In genomic region chr2:209321581-209321980, GRCh38 we compare ENCODE assay signal across 29 cellular contexts.
"Had no signal": no experiment of that assay in that cellular context is flagged by ENCODE, and none has a peak within 500 bp of the region (broad histone marks: within the 10 kb centered on the region; RNA-seq: fewer than 3 reads in every experiment).

No MANE protein-coding gene starts in this region.

- H3K27me3 ChIP-seq: stomach, suprapubic skin, testis, thyroid gland, tibial artery, tibial nerve, transverse colon, upper lobe of left lung, upper lobe of right lung, uterus, vagina had no signal

- H3K27me3 Mint-ChIP-seq: stimulated activated memory B cell treated with anti-CD40 and anti-IgM and Interleukin-4, amounts not matched to agents 10 μg/mL and 1 μg/mL and 100 μg/mL, for 72 hours; stimulated activated naive CD8-positive, alpha-beta T cell treated with anti-CD3 and anti-CD28 coated beads, Interleukin-15, amount 100 ng/mL, for 72 hours; stimulated activated naive CD8-positive, alpha-beta T cell treated with anti-CD3 and anti-CD28 coated beads, Interleukin-15, Interleukin-2, amounts not matched to agents 100 ng/mL and 50 ng/mL, for 24 hours; type B pancreatic cell had no signal

- DNase-seq: stimulated activated CD4-positive, alpha-beta T cell treated with anti-CD3 and anti-CD28 coated beads, Interleukin-2, amount 100 ng/mL, for 48 hours; stimulated activated CD4-positive, alpha-beta T cell treated with anti-CD3 and anti-CD28 coated beads, Interleukin-4, amount 100 ng/mL, for 1 hour; stimulated activated CD4-positive, alpha-beta T cell treated with anti-CD3 and anti-CD28 coated beads, Interleukin-4, amount 100 ng/mL, for 24 hours; stimulated activated CD4-positive, alpha-beta T cell treated with anti-CD3 and anti-CD28 coated beads, Interleukin-4, amount 100 ng/mL, for 4 hours; stimulated activated CD8-positive, alpha-beta memory T cell treated with anti-CD3 and anti-CD28 coated beads, Interleukin-4, amount 100 ng/mL, for 48 hours; stimulated activated naive B cell treated with anti-CD40 and anti-IgM and Interleukin-4, amounts not matched to agents 10 μg/mL and 1 μg/mL and 100 μg/mL, for 72 hours; stimulated activated naive CD4-positive, alpha-beta T cell; stimulated activated naive CD4-positive, alpha-beta T cell treated with Interleukin-2 at 50 U/mL for 16 hours; stimulated activated naive CD8-positive, alpha-beta T cell treated with anti-CD3 and anti-CD28 coated beads, Interleukin-15, amount 100 ng/mL, for 72 hours; stimulated activated naive CD8-positive, alpha-beta T cell treated with anti-CD3 and anti-CD28 coated beads, Interleukin-15, Interleukin-2, amounts not matched to agents 100 U/mL and 50 U/mL, for 24 hours; stomach; substantia nigra; testis; thyroid gland; tibial artery; transverse colon; trophoblast cell; upper lobe of left lung; upper lobe of right lung; uterus had no signal

- H3K4me1 Mint-ChIP-seq: stimulated activated effector memory CD8-positive, alpha-beta T cell treated with anti-CD3 and anti-CD28 coated beads, Interleukin-12 subunit alpha, Interleukin-12 subunit beta, amount 100 ng/mL, for 72 hours; stimulated activated naive B cell treated with anti-CD40 and anti-IgM and Interleukin-4, amounts not matched to agents 10 μg/mL and 1 μg/mL and 100 μg/mL, for 72 hours; stimulated activated naive CD8-positive, alpha-beta T cell treated with anti-CD3 and anti-CD28 coated beads, Interleukin-15, amount 100 ng/mL, for 72 hours had no signal

- H3K36me3 ChIP-seq: stomach, suprapubic skin, thoracic aorta, thyroid gland, tibial artery, tibial nerve, transverse colon, upper lobe of left lung, upper lobe of right lung, uterus, vagina had no signal

- H3K36me3 Mint-ChIP-seq: stimulated activated effector memory CD8-positive, alpha-beta T cell treated with anti-CD3 and anti-CD28 coated beads, Interleukin-12 subunit alpha, Interleukin-12 subunit beta, amount 100 ng/mL, for 72 hours; stimulated activated memory B cell treated with anti-CD40 and anti-IgM and Interleukin-4, amounts not matched to agents 10 μg/mL and 1 μg/mL and 100 μg/mL, for 72 hours; stimulated activated naive B cell treated with anti-CD40 and anti-IgM and Interleukin-4, amounts not matched to agents 10 μg/mL and 1 μg/mL and 100 μg/mL, for 72 hours; type B pancreatic cell had no signal

- FAIRE-seq: urothelium cell line had no signal

- H3K9me3 ChIP-seq: stomach, suprapubic skin, testis, thoracic aorta, thyroid gland, tibial artery, tibial nerve, transverse colon, upper lobe of left lung, upper lobe of right lung, uterus, vagina had no signal

- H3K4me3 ChIP-seq: stomach, suprapubic skin, testis, thoracic aorta, thyroid gland, tibial artery, tibial nerve, transverse colon, upper lobe of left lung, upper lobe of right lung, uterus, vagina had no signal

- H3K27ac Mint-ChIP-seq: stimulated activated effector memory CD8-positive, alpha-beta T cell treated with anti-CD3 and anti-CD28 coated beads, Interleukin-12 subunit alpha, Interleukin-12 subunit beta, amount 100 ng/mL, for 72 hours; stimulated activated memory B cell treated with anti-CD40 and anti-IgM and Interleukin-4, amounts not matched to agents 10 μg/mL and 1 μg/mL and 100 μg/mL, for 72 hours; stimulated activated naive B cell treated with anti-CD40 and anti-IgM and Interleukin-4, amounts not matched to agents 10 μg/mL and 1 μg/mL and 100 μg/mL, for 72 hours; stimulated activated naive CD8-positive, alpha-beta T cell treated with anti-CD3 and anti-CD28 coated beads, Interleukin-15, amount 100 ng/mL, for 72 hours; stimulated activated naive CD8-positive, alpha-beta T cell treated with anti-CD3 and anti-CD28 coated beads, Interleukin-15, Interleukin-2, amounts not matched to agents 100 ng/mL and 50 ng/mL, for 24 hours; type B pancreatic cell had no signal

- H3K4me1 ChIP-seq: stomach, suprapubic skin, testis, thyroid gland, tibial artery, tibial nerve, transverse colon, upper lobe of left lung, upper lobe of right lung, uterus, vagina had no signal

- H3K9me3 Mint-ChIP-seq: stimulated activated memory B cell treated with anti-CD40 and anti-IgM and Interleukin-4, amounts not matched to agents 10 μg/mL and 1 μg/mL and 100 μg/mL, for 72 hours; stimulated activated naive B cell treated with anti-CD40 and anti-IgM and Interleukin-4, amounts not matched to agents 10 μg/mL and 1 μg/mL and 100 μg/mL, for 72 hours; stimulated activated naive CD8-positive, alpha-beta T cell treated with anti-CD3 and anti-CD28 coated beads, Interleukin-15, amount 100 ng/mL, for 72 hours; stimulated activated naive CD8-positive, alpha-beta T cell treated with anti-CD3 and anti-CD28 coated beads, Interleukin-15, Interleukin-2, amounts not matched to agents 100 ng/mL and 50 ng/mL, for 24 hours; type B pancreatic cell had no signal

- ATAC-seq: stimulated activated effector memory CD8-positive, alpha-beta T cell treated with anti-CD3 and anti-CD28 coated beads, Interleukin-12 subunit alpha, Interleukin-12 subunit beta, amount 100 ng/mL, for 72 hours; stimulated activated memory B cell treated with anti-CD40 and anti-IgM and Interleukin-4, amounts not matched to agents 10 μg/mL and 1 μg/mL and 100 μg/mL, for 72 hours; stimulated activated naive B cell treated with anti-CD40 and anti-IgM and Interleukin-4, amounts not matched to agents 10 μg/mL and 1 μg/mL and 100 μg/mL, for 72 hours; stimulated activated naive CD8-positive, alpha-beta T cell treated with anti-CD3 and anti-CD28 coated beads, Interleukin-15, amount 100 ng/mL, for 72 hours; stimulated activated naive CD8-positive, alpha-beta T cell treated with anti-CD3 and anti-CD28 coated beads, Interleukin-15, Interleukin-2, amounts not matched to agents 100 U/mL and 50 U/mL, for 24 hours; upper lobe of right lung had no signal

- H3K27ac ChIP-seq: stomach, suprapubic skin, testis, thoracic aorta, thyroid gland, tibial artery, tibial nerve, transverse colon, upper lobe of left lung, upper lobe of right lung, uterus, vagina had no signal

- H3K4me3 Mint-ChIP-seq: stimulated activated effector memory CD8-positive, alpha-beta T cell treated with anti-CD3 and anti-CD28 coated beads, Interleukin-12 subunit alpha, Interleukin-12 subunit beta, amount 100 ng/mL, for 72 hours; stimulated activated memory B cell treated with anti-CD40 and anti-IgM and Interleukin-4, amounts not matched to agents 10 μg/mL and 1 μg/mL and 100 μg/mL, for 72 hours; stimulated activated naive B cell treated with anti-CD40 and anti-IgM and Interleukin-4, amounts not matched to agents 10 μg/mL and 1 μg/mL and 100 μg/mL, for 72 hours; stimulated activated naive CD8-positive, alpha-beta T cell treated with anti-CD3 and anti-CD28 coated beads, Interleukin-15, amount 100 ng/mL, for 72 hours; stimulated activated naive CD8-positive, alpha-beta T cell treated with anti-CD3 and anti-CD28 coated beads, Interleukin-15, Interleukin-2, amounts not matched to agents 100 ng/mL and 50 ng/mL, for 24 hours; type B pancreatic cell had no signal
